Comparison of ENCODE assay signal across 10 cellular contexts in genomic region chr20:46602429-46602828, GRCh38. TPM values are rescaled to one million over a fixed set of nuclear protein-coding genes. Genes with fewer than 3 reads are reported as not detected.
"Had no signal": no experiment of that assay in that cellular context is flagged by ENCODE, and none has a peak within 500 bp of the region (broad histone marks: within the 10 kb centered on the region; RNA-seq: fewer than 3 reads in every experiment).

No MANE protein-coding gene starts in this region.

- ATAC-seq: K562 had no signal

- H3K4me3 ChIP-seq: K562 had no signal

- DNase-seq: IMR-90, KBM-7, KG1 had no signal

- H3K27ac ChIP-seq: HL-60, KMS-11 had no signal

- FAIRE-seq: HTR-8/SVneo had no signal

- H3K9ac ChIP-seq: KMS-11 had no signal

- H3K4me2 ChIP-seq: KMS-11 had no signal

RNA-seq across cellular contexts. Expression of gene SLC13A3, which starts 48.8 kb away (rescaled TPM):
- total RNA-seq: HT-29, HT1080 had no signal
- polyA plus RNA-seq: IgD-negative memory B cell had no signal

RNA-seq across cellular contexts. Expression of gene OCSTAMP, which starts 52.0 kb away (rescaled TPM):
- total RNA-seq: HT-29, HT1080, IMR-90, K562 had no signal
- polyA plus RNA-seq: IgD-negative memory B cell, IMR-90, K562 had no signal
